In genomic region chrX:43003204-43003565, GRCh38 we compare ENCODE assay signal across 15 cellular contexts.
DNase-seq lines count a peak whose midpoint lies in the region; ATAC-seq, FAIRE-seq and TF ChIP-seq lines count a peak whose summit lies in the region.
"Had no signal": no experiment of that assay in that cellular context is flagged by ENCODE, and none has a peak within 500 bp of the region (broad histone marks: within the 10 kb centered on the region; RNA-seq: fewer than 3 reads in every experiment).

No MANE protein-coding gene starts in this region.

- H3K36me3 ChIP-seq in OCI-LY3 (replicated peaks; ENCODE audit: low read depth, low read length), result peaks cover 5% of the 10 kb centered on the region
- H3K36me3 ChIP-seq: heart left ventricle had no signal

- H3K4me2 ChIP-seq in OCI-LY3 (ENCODE audit: low read length), result peak overlapping the region; percentile 53
- H3K4me2 ChIP-seq: GM23338 had no signal

- H3K4me1 Mint-ChIP-seq in osteocyte (ENCODE audit: unreplicated experiment), result no peaks in the 10 kb centered on the region
- H3K4me1 Mint-ChIP-seq: stimulated activated naive CD8-positive, alpha-beta T cell treated with anti-CD3 and anti-CD28 coated beads, Interleukin-15, amount 100 ng/mL, for 72 hours had no signal

- DNase-seq in osteocyte (ENCODE audit: extremely low spot score, unreplicated experiment) (no peak), iPS-NIHi11 (ENCODE audit: low spot score) (no peak), cerebellar cortex (ENCODE audit: low spot score) (no peak), GM12891 (ENCODE audit: insufficient read length, low spot score) (no peak)
- DNase-seq: activated naive CD4-positive, alpha-beta T cell treated with anti-CD3 and anti-CD28 coated beads for 36 hours; heart left ventricle; left cardiac atrium; NCI-H2029 treated with DMSO at 0.1 percent for 48 hours; stimulated activated naive CD8-positive, alpha-beta T cell treated with anti-CD3 and anti-CD28 coated beads, Interleukin-15, amount 100 ng/mL, for 72 hours had no signal

- peak; percentile 9 for ATAC-seq in GM18858 (IDR thresholded peaks at IDR 0.05; ENCODE audit: unreplicated experiment)
- peak; percentile 31 for ATAC-seq in GM21423 (IDR thresholded peaks at IDR 0.05; ENCODE audit: unreplicated experiment)
- ATAC-seq in HG02970 (IDR thresholded peaks at IDR 0.05; ENCODE audit: low FRiP score, unreplicated experiment), result peak; percentile 16
- ATAC-seq: GM23338; heart left ventricle; left cardiac atrium; stimulated activated naive CD8-positive, alpha-beta T cell treated with anti-CD3 and anti-CD28 coated beads, Interleukin-15, amount 100 ng/mL, for 72 hours had no signal

- no peak for TF ChIP-seq CTCF in OCI-LY3 (IDR thresholded peaks at IDR 0.05; ENCODE audit: low read depth, low read length)
- TF ChIP-seq CTCF in osteocyte (IDR thresholded peaks at IDR 0.05), result no peak

- H3K27me3 ChIP-seq in OCI-LY3 (ENCODE audit: low read depth, low read length), result no peaks in the 10 kb centered on the region

- H2AFZ ChIP-seq in OCI-LY3 (ENCODE audit: low read depth, low read length), result no peak overlapping the region
- H2AFZ ChIP-seq: GM23338 had no signal

- no peak overlapping the region for H3K4me3 Mint-ChIP-seq in osteocyte (ENCODE audit: unreplicated experiment)
- H3K4me3 Mint-ChIP-seq: activated naive CD4-positive, alpha-beta T cell treated with anti-CD3 and anti-CD28 coated beads for 36 hours; GM23338; stimulated activated naive CD8-positive, alpha-beta T cell treated with anti-CD3 and anti-CD28 coated beads, Interleukin-15, amount 100 ng/mL, for 72 hours had no signal

- TF ChIP-seq POLR2A in GM12891 (IDR thresholded peaks at IDR 0.05; ENCODE audit: low read depth, low read length), result no peak

- peak overlapping the region; percentile 63 for H3K9ac ChIP-seq in OCI-LY3 (ENCODE audit: low read length)

- H3K9me3 ChIP-seq in OCI-LY3 (ENCODE audit: insufficient read depth, low read length), result no peaks in the 10 kb centered on the region
- H3K9me3 ChIP-seq: heart left ventricle had no signal

- H4K20me1 ChIP-seq in OCI-LY3 (ENCODE audit: insufficient read depth, low read length), result no peaks in the 10 kb centered on the region

- no peaks in the 10 kb centered on the region for H3K36me3 Mint-ChIP-seq in osteocyte (ENCODE audit: unreplicated experiment)

- H3K9me3 Mint-ChIP-seq in osteocyte (ENCODE audit: unreplicated experiment), result no peaks in the 10 kb centered on the region
- H3K9me3 Mint-ChIP-seq: activated naive CD4-positive, alpha-beta T cell treated with anti-CD3 and anti-CD28 coated beads for 36 hours; GM23338; stimulated activated naive CD8-positive, alpha-beta T cell treated with anti-CD3 and anti-CD28 coated beads, Interleukin-15, amount 100 ng/mL, for 72 hours had no signal

- peak overlapping the region; percentile 98 for H3K27ac ChIP-seq in OCI-LY3 (ENCODE audit: low read length)
- H3K27ac ChIP-seq: heart left ventricle had no signal

- no peaks in the 10 kb centered on the region for H3K27me3 Mint-ChIP-seq in osteocyte (ENCODE audit: unreplicated experiment)
- H3K27me3 Mint-ChIP-seq: stimulated activated naive CD8-positive, alpha-beta T cell treated with anti-CD3 and anti-CD28 coated beads, Interleukin-15, amount 100 ng/mL, for 72 hours had no signal

- no peaks in the 10 kb centered on the region for H3K79me2 ChIP-seq in OCI-LY3 (ENCODE audit: low read length)

- no peak for FAIRE-seq in GM12891 (lab: Jason Lieb, UNC)
- FAIRE-seq: bronchial epithelial cell had no signal

- peaks cover 40% of the 10 kb centered on the region for H3K4me1 ChIP-seq in OCI-LY3 (ENCODE audit: low read length)
- H3K4me1 ChIP-seq: heart left ventricle had no signal

- H3K4me3 ChIP-seq in OCI-LY3 (ENCODE audit: low read length), result no peak overlapping the region
- H3K4me3 ChIP-seq: GM23338, heart left ventricle had no signal

- no peak overlapping the region for H3K27ac Mint-ChIP-seq in osteocyte (ENCODE audit: unreplicated experiment)
- H3K27ac Mint-ChIP-seq: activated naive CD4-positive, alpha-beta T cell treated with anti-CD3 and anti-CD28 coated beads for 36 hours; GM23338; stimulated activated naive CD8-positive, alpha-beta T cell treated with anti-CD3 and anti-CD28 coated beads, Interleukin-15, amount 100 ng/mL, for 72 hours had no signal

TF ChIP-seq in GM12891, 5 proteins besides CTCF, POLR2A, EP300 and RAD21:
- TF ChIP-seq TAF1 (IDR thresholded peaks at IDR 0.05; ENCODE audit: low read depth, low read length), result no peak
- no peak for TF ChIP-seq PAX5 (IDR thresholded peaks at IDR 0.05; ENCODE audit: insufficient read depth, low read length, severe bottlenecking)
- TF ChIP-seq POLR2AphosphoS5 (IDR thresholded peaks at IDR 0.05; ENCODE audit: low read depth, low read length), result no peak
- no peak for TF ChIP-seq POU2F2 (IDR thresholded peaks at IDR 0.05; ENCODE audit: low read depth, low read length)
- TF ChIP-seq SPI1 (IDR thresholded peaks at IDR 0.05; ENCODE audit: low read depth, low read length), result no peak
TF ChIP-seq in GM12891: peak in this region for 0.
